1 cellular context compared by ENCODE assay signal in the genomic region with DNA sequence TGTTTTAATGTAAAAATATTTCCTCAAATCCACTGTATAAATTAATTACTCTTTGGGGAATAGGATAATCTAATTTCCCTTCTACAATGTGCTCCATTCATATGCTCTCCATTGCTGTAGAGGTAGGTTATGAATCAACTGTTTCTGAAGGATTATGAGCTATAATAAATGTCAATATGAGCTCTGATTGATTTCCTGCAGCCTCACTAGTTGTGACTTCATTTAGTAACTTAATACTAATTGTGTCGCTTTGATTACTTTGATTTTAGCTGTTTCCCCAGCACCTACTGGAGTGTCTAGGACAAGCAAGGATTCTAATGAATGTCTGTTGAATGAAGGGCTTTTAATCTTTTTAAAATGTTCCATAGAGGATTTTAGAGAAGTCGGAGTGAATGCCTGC.
TF ChIP-seq lines count a peak whose summit lies in the region.

No MANE protein-coding gene starts in this region.

TF ChIP-seq in SK-N-SH, 30 proteins besides CTCF, POLR2A, EP300 and RAD21 (continued from another document):
- TF ChIP-seq ELF1 (IDR thresholded peaks at IDR 0.05) (no peak), TAF1 (IDR thresholded peaks at IDR 0.05; ENCODE audit: borderline replicate concordance, low read depth, low read length) (no peak), REST (IDR thresholded peaks at IDR 0.05; ENCODE audit: low read depth, low read length) (no peak), RCOR1 (IDR thresholded peaks at IDR 0.05; ENCODE audit: low read length) (no peak), TEAD4 (IDR thresholded peaks at IDR 0.05; ENCODE audit: borderline replicate concordance, insufficient read depth) (no peak), CHD2 (IDR thresholded peaks at IDR 0.05; ENCODE audit: low read length, partially characterized antibody) (no peak), NFIC (IDR thresholded peaks at IDR 0.05; ENCODE audit: borderline replicate concordance) (no peak)
- TF ChIP-seq, protein P1, sequence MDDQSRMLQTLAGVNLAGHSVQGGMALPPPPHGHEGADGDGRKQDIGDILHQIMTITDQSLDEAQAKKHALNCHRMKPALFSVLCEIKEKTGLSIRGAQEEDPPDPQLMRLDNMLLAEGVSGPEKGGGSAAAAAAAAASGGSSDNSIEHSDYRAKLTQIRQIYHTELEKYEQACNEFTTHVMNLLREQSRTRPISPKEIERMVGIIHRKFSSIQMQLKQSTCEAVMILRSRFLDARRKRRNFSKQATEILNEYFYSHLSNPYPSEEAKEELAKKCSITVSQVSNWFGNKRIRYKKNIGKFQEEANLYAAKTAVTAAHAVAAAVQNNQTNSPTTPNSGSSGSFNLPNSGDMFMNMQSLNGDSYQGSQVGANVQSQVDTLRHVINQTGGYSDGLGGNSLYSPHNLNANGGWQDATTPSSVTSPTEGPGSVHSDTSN (IDR thresholded peaks at IDR 0.05), result no peak
